ENCODE assay signal across 1 cellular context in the genomic region with DNA sequence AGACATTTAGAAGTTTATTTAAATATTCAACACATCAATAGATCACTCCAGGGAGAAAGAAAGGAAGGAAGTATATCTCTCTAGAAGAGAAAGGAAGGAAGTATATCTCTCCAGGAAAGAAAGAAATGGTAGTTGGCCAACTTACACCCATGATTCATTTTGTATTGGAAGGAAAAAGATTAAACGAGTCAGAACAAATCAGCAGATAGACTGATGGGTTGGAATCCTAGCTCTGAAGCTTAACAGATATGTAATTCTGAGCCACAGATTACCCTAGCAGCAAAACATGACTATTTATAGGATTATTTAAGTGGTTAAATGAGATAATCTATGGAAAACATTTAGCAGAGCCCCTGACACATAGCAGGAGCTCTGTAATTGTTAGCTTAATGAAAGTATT.
TF ChIP-seq lines count a peak whose summit lies in the region.

No MANE protein-coding gene starts in this region.

TF ChIP-seq in GM23338, 12 proteins besides CTCF, POLR2A, EP300 and RAD21:
- TF ChIP-seq, protein P1, sequence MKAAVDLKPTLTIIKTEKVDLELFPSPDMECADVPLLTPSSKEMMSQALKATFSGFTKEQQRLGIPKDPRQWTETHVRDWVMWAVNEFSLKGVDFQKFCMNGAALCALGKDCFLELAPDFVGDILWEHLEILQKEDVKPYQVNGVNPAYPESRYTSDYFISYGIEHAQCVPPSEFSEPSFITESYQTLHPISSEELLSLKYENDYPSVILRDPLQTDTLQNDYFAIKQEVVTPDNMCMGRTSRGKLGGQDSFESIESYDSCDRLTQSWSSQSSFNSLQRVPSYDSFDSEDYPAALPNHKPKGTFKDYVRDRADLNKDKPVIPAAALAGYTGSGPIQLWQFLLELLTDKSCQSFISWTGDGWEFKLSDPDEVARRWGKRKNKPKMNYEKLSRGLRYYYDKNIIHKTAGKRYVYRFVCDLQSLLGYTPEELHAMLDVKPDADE (IDR thresholded peaks at IDR 0.05), result no peak
- TF ChIP-seq JUNB (IDR thresholded peaks at IDR 0.05; ENCODE audit: unreplicated experiment) (no peak), CREB1 (CRISPR knock-in tag; IDR thresholded peaks at IDR 0.05; ENCODE audit: low read depth) (no peak), ZNF331 (CRISPR knock-in tag; IDR thresholded peaks at IDR 0.05; ENCODE audit: low read depth) (no peak), EZH2phosphoT487 (IDR thresholded peaks at IDR 0.05; ENCODE audit: unreplicated experiment) (no peak), EZH2 (IDR thresholded peaks at IDR 0.05; ENCODE audit: low read depth, unreplicated experiment) (no peak), POLR2AphosphoS5 (IDR thresholded peaks at IDR 0.05; ENCODE audit: low read depth) (no peak), ZNF114 (CRISPR knock-in tag; IDR thresholded peaks at IDR 0.05) (no peak), STAT1 (IDR thresholded peaks at IDR 0.05; ENCODE audit: unreplicated experiment) (no peak), NANOG (IDR thresholded peaks at IDR 0.05; ENCODE audit: borderline replicate concordance) (no peak)
- TF ChIP-seq, protein P2, sequence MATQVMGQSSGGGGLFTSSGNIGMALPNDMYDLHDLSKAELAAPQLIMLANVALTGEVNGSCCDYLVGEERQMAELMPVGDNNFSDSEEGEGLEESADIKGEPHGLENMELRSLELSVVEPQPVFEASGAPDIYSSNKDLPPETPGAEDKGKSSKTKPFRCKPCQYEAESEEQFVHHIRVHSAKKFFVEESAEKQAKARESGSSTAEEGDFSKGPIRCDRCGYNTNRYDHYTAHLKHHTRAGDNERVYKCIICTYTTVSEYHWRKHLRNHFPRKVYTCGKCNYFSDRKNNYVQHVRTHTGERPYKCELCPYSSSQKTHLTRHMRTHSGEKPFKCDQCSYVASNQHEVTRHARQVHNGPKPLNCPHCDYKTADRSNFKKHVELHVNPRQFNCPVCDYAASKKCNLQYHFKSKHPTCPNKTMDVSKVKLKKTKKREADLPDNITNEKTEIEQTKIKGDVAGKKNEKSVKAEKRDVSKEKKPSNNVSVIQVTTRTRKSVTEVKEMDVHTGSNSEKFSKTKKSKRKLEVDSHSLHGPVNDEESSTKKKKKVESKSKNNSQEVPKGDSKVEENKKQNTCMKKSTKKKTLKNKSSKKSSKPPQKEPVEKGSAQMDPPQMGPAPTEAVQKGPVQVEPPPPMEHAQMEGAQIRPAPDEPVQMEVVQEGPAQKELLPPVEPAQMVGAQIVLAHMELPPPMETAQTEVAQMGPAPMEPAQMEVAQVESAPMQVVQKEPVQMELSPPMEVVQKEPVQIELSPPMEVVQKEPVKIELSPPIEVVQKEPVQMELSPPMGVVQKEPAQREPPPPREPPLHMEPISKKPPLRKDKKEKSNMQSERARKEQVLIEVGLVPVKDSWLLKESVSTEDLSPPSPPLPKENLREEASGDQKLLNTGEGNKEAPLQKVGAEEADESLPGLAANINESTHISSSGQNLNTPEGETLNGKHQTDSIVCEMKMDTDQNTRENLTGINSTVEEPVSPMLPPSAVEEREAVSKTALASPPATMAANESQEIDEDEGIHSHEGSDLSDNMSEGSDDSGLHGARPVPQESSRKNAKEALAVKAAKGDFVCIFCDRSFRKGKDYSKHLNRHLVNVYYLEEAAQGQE (IDR thresholded peaks at IDR 0.05; ENCODE audit: unreplicated experiment), result no peak
- TF ChIP-seq, protein P3, sequence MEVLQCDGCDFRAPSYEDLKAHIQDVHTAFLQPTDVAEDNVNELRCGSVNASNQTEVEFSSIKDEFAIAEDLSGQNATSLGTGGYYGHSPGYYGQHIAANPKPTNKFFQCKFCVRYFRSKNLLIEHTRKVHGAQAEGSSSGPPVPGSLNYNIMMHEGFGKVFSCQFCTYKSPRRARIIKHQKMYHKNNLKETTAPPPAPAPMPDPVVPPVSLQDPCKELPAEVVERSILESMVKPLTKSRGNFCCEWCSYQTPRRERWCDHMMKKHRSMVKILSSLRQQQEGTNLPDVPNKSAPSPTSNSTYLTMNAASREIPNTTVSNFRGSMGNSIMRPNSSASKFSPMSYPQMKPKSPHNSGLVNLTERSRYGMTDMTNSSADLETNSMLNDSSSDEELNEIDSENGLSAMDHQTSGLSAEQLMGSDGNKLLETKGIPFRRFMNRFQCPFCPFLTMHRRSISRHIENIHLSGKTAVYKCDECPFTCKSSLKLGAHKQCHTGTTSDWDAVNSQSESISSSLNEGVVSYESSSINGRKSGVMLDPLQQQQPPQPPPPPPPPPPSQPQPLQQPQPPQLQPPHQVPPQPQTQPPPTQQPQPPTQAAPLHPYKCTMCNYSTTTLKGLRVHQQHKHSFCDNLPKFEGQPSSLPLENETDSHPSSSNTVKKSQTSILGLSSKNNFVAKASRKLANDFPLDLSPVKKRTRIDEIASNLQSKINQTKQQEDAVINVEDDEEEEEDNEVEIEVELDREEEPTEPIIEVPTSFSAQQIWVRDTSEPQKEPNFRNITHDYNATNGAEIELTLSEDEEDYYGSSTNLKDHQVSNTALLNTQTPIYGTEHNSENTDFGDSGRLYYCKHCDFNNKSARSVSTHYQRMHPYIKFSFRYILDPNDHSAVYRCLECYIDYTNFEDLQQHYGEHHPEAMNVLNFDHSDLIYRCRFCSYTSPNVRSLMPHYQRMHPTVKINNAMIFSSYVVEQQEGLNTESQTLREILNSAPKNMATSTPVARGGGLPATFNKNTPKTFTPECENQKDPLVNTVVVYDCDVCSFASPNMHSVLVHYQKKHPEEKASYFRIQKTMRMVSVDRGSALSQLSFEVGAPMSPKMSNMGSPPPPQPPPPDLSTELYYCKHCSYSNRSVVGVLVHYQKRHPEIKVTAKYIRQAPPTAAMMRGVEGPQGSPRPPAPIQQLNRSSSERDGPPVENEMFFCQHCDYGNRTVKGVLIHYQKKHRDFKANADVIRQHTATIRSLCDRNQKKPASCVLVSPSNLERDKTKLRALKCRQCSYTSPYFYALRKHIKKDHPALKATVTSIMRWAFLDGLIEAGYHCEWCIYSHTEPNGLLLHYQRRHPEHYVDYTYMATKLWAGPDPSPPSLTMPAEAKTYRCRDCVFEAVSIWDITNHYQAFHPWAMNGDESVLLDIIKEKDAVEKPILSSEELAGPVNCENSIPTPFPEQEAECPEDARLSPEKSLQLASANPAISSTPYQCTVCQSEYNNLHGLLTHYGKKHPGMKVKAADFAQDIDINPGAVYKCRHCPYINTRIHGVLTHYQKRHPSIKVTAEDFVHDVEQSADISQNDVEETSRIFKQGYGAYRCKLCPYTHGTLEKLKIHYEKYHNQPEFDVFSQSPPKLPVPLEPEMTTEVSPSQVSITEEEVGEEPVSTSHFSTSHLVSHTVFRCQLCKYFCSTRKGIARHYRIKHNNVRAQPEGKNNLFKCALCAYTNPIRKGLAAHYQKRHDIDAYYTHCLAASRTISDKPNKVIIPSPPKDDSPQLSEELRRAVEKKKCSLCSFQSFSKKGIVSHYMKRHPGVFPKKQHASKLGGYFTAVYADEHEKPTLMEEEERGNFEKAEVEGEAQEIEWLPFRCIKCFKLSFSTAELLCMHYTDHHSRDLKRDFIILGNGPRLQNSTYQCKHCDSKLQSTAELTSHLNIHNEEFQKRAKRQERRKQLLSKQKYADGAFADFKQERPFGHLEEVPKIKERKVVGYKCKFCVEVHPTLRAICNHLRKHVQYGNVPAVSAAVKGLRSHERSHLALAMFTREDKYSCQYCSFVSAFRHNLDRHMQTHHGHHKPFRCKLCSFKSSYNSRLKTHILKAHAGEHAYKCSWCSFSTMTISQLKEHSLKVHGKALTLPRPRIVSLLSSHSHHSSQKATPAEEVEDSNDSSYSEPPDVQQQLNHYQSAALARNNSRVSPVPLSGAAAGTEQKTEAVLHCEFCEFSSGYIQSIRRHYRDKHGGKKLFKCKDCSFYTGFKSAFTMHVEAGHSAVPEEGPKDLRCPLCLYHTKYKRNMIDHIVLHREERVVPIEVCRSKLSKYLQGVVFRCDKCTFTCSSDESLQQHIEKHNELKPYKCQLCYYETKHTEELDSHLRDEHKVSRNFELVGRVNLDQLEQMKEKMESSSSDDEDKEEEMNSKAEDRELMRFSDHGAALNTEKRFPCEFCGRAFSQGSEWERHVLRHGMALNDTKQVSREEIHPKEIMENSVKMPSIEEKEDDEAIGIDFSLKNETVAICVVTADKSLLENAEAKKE (CRISPR knock-in tag; IDR thresholded peaks at IDR 0.05), result no peak
